ENCODE assay signal across 4 cellular contexts in the genomic region with DNA sequence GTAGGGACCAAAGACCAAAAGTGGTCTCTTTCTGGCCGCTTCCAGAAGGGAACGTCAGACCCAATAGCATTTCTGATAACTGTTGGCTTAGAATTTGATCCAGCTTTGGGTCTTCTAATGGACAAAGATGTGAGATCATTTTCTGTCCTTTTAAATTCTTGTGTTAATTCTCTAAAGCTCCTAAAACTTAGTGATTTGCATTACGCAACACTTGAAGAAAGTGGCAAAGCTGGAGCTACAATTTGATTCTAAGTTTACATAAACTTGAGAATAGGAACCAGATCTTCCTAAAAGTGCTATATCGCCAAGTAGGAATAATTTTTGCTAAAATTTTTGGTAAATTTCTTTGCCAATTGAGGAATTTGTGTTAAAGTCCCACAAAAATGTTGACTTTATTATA.
TF ChIP-seq lines count a peak whose summit lies in the region.

No MANE protein-coding gene starts in this region.

TF ChIP-seq in HepG2, 621 proteins besides CTCF, POLR2A, EP300 and RAD21:
- TF ChIP-seq CEBPB (IDR thresholded peaks at IDR 0.05; ENCODE audit: borderline replicate concordance, low read depth, low read length), result peak; percentile 68
- no peak for TF ChIP-seq NR2C2 (CRISPR knock-in tag; IDR thresholded peaks at IDR 0.05; ENCODE audit: borderline replicate concordance)

TF ChIP-seq in Ishikawa, 13 proteins besides CTCF, POLR2A, EP300 and RAD21:
- TF ChIP-seq FOXM1 (IDR thresholded peaks at IDR 0.05; ENCODE audit: borderline replicate concordance, low read depth) (no peak), CEBPB (IDR thresholded peaks at IDR 0.05) (0 out of 2 replicates have a peak, but pooled peaks have one; percentile 26), YY1 (IDR thresholded peaks at IDR 0.05; ENCODE audit: low read depth) (no peak), ZBTB7A (IDR thresholded peaks at IDR 0.05; ENCODE audit: low read depth) (no peak), TCF12 (IDR thresholded peaks at IDR 0.05; ENCODE audit: low read depth) (no peak), TEAD4 (IDR thresholded peaks at IDR 0.05) (no peak)

TF ChIP-seq in K562, 482 proteins besides CTCF, POLR2A, EP300 and RAD21:
- TF ChIP-seq CEBPG (CRISPR knock-in tag; IDR thresholded peaks at IDR 0.05) (no peak), CEBPG (tag; conservative IDR thresholded peaks at IDR 0.05 in 1 of 2, IDR thresholded peaks at IDR 0.05 in 1 of 2) (peak; percentile 25 to 88; a peak in 2 of 4 replicates), CEBPB (tag; IDR thresholded peaks at IDR 0.05) (peak; percentile 63), NFATC3 (IDR thresholded peaks at IDR 0.05) (no peak), RAD51 (IDR thresholded peaks at IDR 0.05; ENCODE audit: borderline replicate concordance, low read depth) (no peak), NELFE (IDR thresholded peaks at IDR 0.05; ENCODE audit: insufficient read depth, insufficient read length) (no peak), ETV5 (CRISPR knock-in tag; IDR thresholded peaks at IDR 0.05; ENCODE audit: low read depth) (no peak), RBM22 (IDR thresholded peaks at IDR 0.05; ENCODE audit: low read depth, low read length, poor library complexity, severe bottlenecking) (no peak)

TF ChIP-seq in endothelial cell of umbilical vein, 7 proteins besides CTCF, POLR2A, EP300 and RAD21:
- TF ChIP-seq JUN (IDR thresholded peaks at IDR 0.05; ENCODE audit: borderline replicate concordance, insufficient read depth, insufficient read length, low read depth) (no peak), EZH2 (IDR thresholded peaks at IDR 0.05; ENCODE audit: borderline replicate concordance, low read depth, low read length, severe bottlenecking) (no peak), POLR2AphosphoS5 (IDR thresholded peaks at IDR 0.05; ENCODE audit: insufficient read depth, low read depth, low read length) (no peak), FOS (IDR thresholded peaks at IDR 0.05; ENCODE audit: borderline replicate concordance, insufficient read depth, low read length) (no peak), GATA2 (IDR thresholded peaks at IDR 0.05; ENCODE audit: insufficient read depth, insufficient read length, low read depth, low read length) (no peak), MYC (IDR thresholded peaks at IDR 0.05; ENCODE audit: low read depth, low read length) (no peak)
- TF ChIP-seq, protein P1, sequence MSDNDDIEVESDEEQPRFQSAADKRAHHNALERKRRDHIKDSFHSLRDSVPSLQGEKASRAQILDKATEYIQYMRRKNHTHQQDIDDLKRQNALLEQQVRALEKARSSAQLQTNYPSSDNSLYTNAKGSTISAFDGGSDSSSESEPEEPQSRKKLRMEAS (IDR thresholded peaks at IDR 0.05; ENCODE audit: insufficient read depth, insufficient read length), result no peak
TF ChIP-seq in endothelial cell of umbilical vein: peak in this region for 0.
